Comparison of ENCODE assay signal across 26 cellular contexts in the genomic region with DNA sequence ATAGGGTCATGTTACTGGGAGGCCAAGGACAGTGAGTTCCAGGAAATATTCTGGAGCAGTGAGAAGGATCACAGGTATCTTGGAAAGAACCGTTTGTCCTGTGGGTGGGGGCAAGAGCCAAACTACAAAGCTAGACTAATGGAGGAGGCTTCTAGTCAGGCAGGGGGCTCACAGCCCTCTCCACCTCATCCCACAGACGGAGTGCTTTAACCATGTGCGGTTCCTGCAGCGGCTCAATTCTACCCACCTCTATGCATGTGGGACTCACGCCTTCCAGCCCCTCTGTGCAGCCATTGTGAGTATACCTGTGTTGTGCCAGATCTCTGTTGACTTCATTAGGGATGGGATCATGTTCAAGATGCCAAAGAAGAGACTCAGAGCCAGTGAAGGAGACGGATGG.
"Had no signal": no experiment of that assay in that cellular context is flagged by ENCODE, and none has a peak within 500 bp of the region (broad histone marks: within the 10 kb centered on the region; RNA-seq: fewer than 3 reads in every experiment).

No MANE protein-coding gene starts in this region.

- H3K9me3 Mint-ChIP-seq: activated T-cell treated with anti-CD3 and anti-CD28 coated beads, Interleukin-2, amount 50 U/mL, for 4 hours; activated T-helper 2 cell treated with anti-CD3 and anti-CD28 coated beads, Interferon-gamma antibody, Interleukin-2, Interleukin-4, amounts not matched to agents 10 μg/mL and 5 μg/mL and 100 μg/mL, durations not matched to agents 14 hours and 24 hours and 36 hours; endodermal cell; memory B cell; neural crest cell; stimulated activated naive CD8-positive, alpha-beta T cell treated with anti-CD3 and anti-CD28 coated beads, Interleukin-15, Interleukin-2, amounts not matched to agents 100 ng/mL and 50 ng/mL, for 24 hours; WTC11 had no signal

- H3K27me3 Mint-ChIP-seq: activated naive CD8-positive, alpha-beta T cell; memory B cell; stimulated activated naive CD8-positive, alpha-beta T cell treated with anti-CD3 and anti-CD28 coated beads, Interleukin-15, Interleukin-2, amounts not matched to agents 100 ng/mL and 50 ng/mL, for 24 hours had no signal

- H3K27ac Mint-ChIP-seq: activated naive CD8-positive, alpha-beta T cell; activated T-helper 2 cell treated with anti-CD3 and anti-CD28 coated beads, Interferon-gamma antibody, Interleukin-2, Interleukin-4, amounts not matched to agents 10 μg/mL and 5 μg/mL and 100 μg/mL, durations not matched to agents 14 hours and 24 hours and 36 hours; endodermal cell; memory B cell; stimulated activated naive CD8-positive, alpha-beta T cell treated with anti-CD3 and anti-CD28 coated beads, Interleukin-15, Interleukin-2, amounts not matched to agents 100 ng/mL and 50 ng/mL, for 24 hours; WTC11 had no signal

- H3K9me3 ChIP-seq: adrenal gland, ascending aorta, colonic mucosa, gastroesophageal sphincter, right lobe of liver, tibial artery had no signal

- H3K27ac ChIP-seq: adrenal gland, ascending aorta, brain microvascular endothelial cell, colonic mucosa, gastroesophageal sphincter, right lobe of liver, tibial artery had no signal

- H3K4me1 Mint-ChIP-seq: memory B cell had no signal

- DNase-seq: activated CD4-positive, alpha-beta T cell treated with anti-CD3 and anti-CD28 coated beads, Interleukin-2, amount 50 U/mL, for 4 hours; activated naive CD4-positive, alpha-beta T cell; activated T-cell treated with anti-CD3 and anti-CD28 coated beads, Interleukin-2, amount 50 U/mL, for 4 hours; brain microvascular endothelial cell; caudate nucleus; colonic mucosa; endodermal cell; hypothalamus; left cardiac atrium; occipital lobe; stimulated activated CD4-positive, alpha-beta T cell treated with anti-CD3 and anti-CD28 coated beads, Interleukin-4, amount 100 ng/mL, for 1 hour; substantia nigra; T-helper 1 cell; T1000; tibial artery had no signal

- H3K4me3 Mint-ChIP-seq: activated naive CD8-positive, alpha-beta T cell; activated T-cell treated with anti-CD3 and anti-CD28 coated beads, Interleukin-2, amount 50 U/mL, for 4 hours; endodermal cell; memory B cell; neural crest cell; stimulated activated naive CD8-positive, alpha-beta T cell treated with anti-CD3 and anti-CD28 coated beads, Interleukin-15, Interleukin-2, amounts not matched to agents 100 ng/mL and 50 ng/mL, for 24 hours; WTC11 had no signal

- H3K4me1 ChIP-seq: adrenal gland, ascending aorta, colonic mucosa, gastroesophageal sphincter, tibial artery had no signal

- H3K4me3 ChIP-seq: adrenal gland, ascending aorta, colonic mucosa, gastroesophageal sphincter, right lobe of liver, smooth muscle cell, tibial artery had no signal

- H3K27me3 ChIP-seq: adrenal gland, ascending aorta, brain microvascular endothelial cell, colonic mucosa, gastroesophageal sphincter, right lobe of liver, tibial artery had no signal

- ATAC-seq: activated T-cell treated with anti-CD3 and anti-CD28 coated beads, Interleukin-2, amount 50 U/mL, for 4 hours; gastroesophageal sphincter; left cardiac atrium; right lobe of liver; WTC11 had no signal
